Comparison of ENCODE assay signal across 1 cellular context in genomic region chr11:111982019-111982464, GRCh38.
TF ChIP-seq lines count a peak whose summit lies in the region.

No MANE protein-coding gene starts in this region.

TF ChIP-seq in H1, 55 proteins besides CTCF, POLR2A, EP300 and RAD21 (continued from another document):
- TF ChIP-seq NANOG (IDR thresholded peaks at IDR 0.05; ENCODE audit: insufficient read depth, low read depth, low read length, poor library complexity, severe bottlenecking) (no peak), ZNF274 (IDR thresholded peaks at IDR 0.05; ENCODE audit: borderline replicate concordance, extremely low read depth, low read length) (no peak), MAX (IDR thresholded peaks at IDR 0.05) (no peak), CHD2 (IDR thresholded peaks at IDR 0.05; ENCODE audit: low read length) (no peak), CHD7 (IDR thresholded peaks at IDR 0.05; ENCODE audit: insufficient replicate concordance, low read length) (no peak)
TF ChIP-seq in H1: peak in this region for 4.
